In genomic region chr15:74460903-74461846, GRCh38 we compare ENCODE assay signal across 8 cellular contexts. TPM values are rescaled to one million over a fixed set of nuclear protein-coding genes. Genes with fewer than 3 reads are reported as not detected.
DNase-seq lines count a peak whose midpoint lies in the region; ATAC-seq and TF ChIP-seq lines count a peak whose summit lies in the region.

TSS of gene UBL7 (minus strand) at chr15:74461160. CDS start at chr15:74458867, 2,293 bp downstream.

- H3K27me3 Mint-ChIP-seq in WTC11 (ENCODE audit: low read depth): no peaks in the 10 kb centered on the region

- peaks cover 39% of the 10 kb centered on the region for H3K36me3 Mint-ChIP-seq in WTC11

- POLR2A ChIA-PET in WTC11 (lab: Charles Lee): interaction anchor here (0.5 to 1.7 kb wide), 12 partner anchors 9 to 764 kb away, joined by 3 to 7 read pairs (median 4); partner anchors contain the start of gene ARID3B

- H3K4me3 ChIP-seq in cardiac fibroblast (replicated peaks in 1 of 2; ENCODE audit: low read depth in 2 of 2, low read length in 2 of 2): peak within 1 kb of the TSS; percentile 87 to 92

- peaks cover 20% of the 10 kb centered on the region for H3K4me1 Mint-ChIP-seq in WTC11

- CTCF ChIA-PET in WTC11 (lab: Charles Lee): interaction anchor here (0.7 to 2.5 kb wide), 16 partner anchors 18 to 310 kb away, joined by 3 to 14 read pairs (median 4); partner anchors contain the start of gene SEMA7A

- DNase-seq in AG08396 (ENCODE audit: low spot score) (peak; percentile 95), NCI-H226 (peak; percentile 99), WTC11 (ENCODE audit: low spot score) (peak; percentile 99), cardiac fibroblast (ENCODE audit: low read depth in 2 of 2) (peak; percentile 97), iPS-NIHi7 (ENCODE audit: extremely low spot score) (peak; percentile 98), smooth muscle cell of the brain vasculature (ENCODE audit: low read depth, low spot score) (peak; percentile 87)

- H3K27ac Mint-ChIP-seq in WTC11: peak within 1 kb of the TSS; percentile 98

- peaks cover 14% of the 10 kb centered on the region for H3K9me3 Mint-ChIP-seq in WTC11

- peak; percentile 82 for ATAC-seq in GM18907 (IDR thresholded peaks at IDR 0.05; ENCODE audit: unreplicated experiment)
- ATAC-seq in HG03159 (IDR thresholded peaks at IDR 0.05; ENCODE audit: unreplicated experiment): peak; percentile 90
- ATAC-seq in WTC11: peak; percentile 93

- TF ChIP-seq CTCF in WTC11 (IDR thresholded peaks at IDR 0.05) (no peak), cardiac fibroblast (IDR thresholded peaks at IDR 0.05; ENCODE audit: low read depth, low read length) (peak; percentile 9)

- H3K4me3 Mint-ChIP-seq in WTC11: peak within 1 kb of the TSS; percentile 98

TF ChIP-seq in WTC11, 78 proteins besides CTCF, POLR2A, EP300 and RAD21 (continues in another document):
- TF ChIP-seq PREB (CRISPR knock-in tag; IDR thresholded peaks at IDR 0.05; ENCODE audit: borderline replicate concordance) (no peak), E2F4 (CRISPR knock-in tag; IDR thresholded peaks at IDR 0.05; ENCODE audit: borderline replicate concordance, low read depth) (no peak), ZNF138 (CRISPR knock-in tag; conservative IDR thresholded peaks at IDR 0.05) (no peak), FOXP4 (CRISPR knock-in tag; IDR thresholded peaks at IDR 0.05) (no peak), ZNF232 (CRISPR knock-in tag; IDR thresholded peaks at IDR 0.05) (no peak), USF1 (CRISPR knock-in tag; IDR thresholded peaks at IDR 0.05) (no peak), CREM (CRISPR knock-in tag; IDR thresholded peaks at IDR 0.05) (0 out of 2 replicates have a peak, but pooled peaks have one; percentile 57), IRF1 (CRISPR knock-in tag; IDR thresholded peaks at IDR 0.05) (no peak), SP1 (CRISPR knock-in tag; conservative IDR thresholded peaks at IDR 0.05) (peak; percentile 71), ATF6 (CRISPR knock-in tag; IDR thresholded peaks at IDR 0.05) (no peak), ZNF671 (CRISPR knock-in tag; IDR thresholded peaks at IDR 0.05) (no peak), E2F5 (CRISPR knock-in tag; IDR thresholded peaks at IDR 0.05) (no peak), NFATC4 (CRISPR knock-in tag; IDR thresholded peaks at IDR 0.05) (no peak), MYBL2 (CRISPR knock-in tag; IDR thresholded peaks at IDR 0.05) (no peak), STAT6 (CRISPR knock-in tag; conservative IDR thresholded peaks at IDR 0.05; ENCODE audit: low read depth) (no peak), HMGA2 (CRISPR knock-in tag; IDR thresholded peaks at IDR 0.05) (no peak), MAX (CRISPR knock-in tag; IDR thresholded peaks at IDR 0.05) (peak; percentile 80), FOXJ3 (CRISPR knock-in tag; IDR thresholded peaks at IDR 0.05; ENCODE audit: borderline replicate concordance) (no peak), ZBTB21 (CRISPR knock-in tag; IDR thresholded peaks at IDR 0.05; ENCODE audit: borderline replicate concordance) (no peak)

RNA-seq across cellular contexts. Expression of gene UBL7, which starts in this region (rescaled TPM):
- total RNA-seq in WTC11 (2021): 62.1 to 70.1 TPM (median 70.1 TPM) in 3 replicates

Comparison
In these comparisons a context has a peak if more than half of its experiments do, and no peak if none do; other contexts are left out.
1. Peak in every context shown above with its lines: DNase-seq, ATAC-seq and H3K4me3 ChIP-seq.